21 cellular contexts compared by ENCODE assay signal in genomic region chr20:19121463-19121862, GRCh38.
DNase-seq lines count a peak whose midpoint lies in the region; ATAC-seq, FAIRE-seq and TF ChIP-seq lines count a peak whose summit lies in the region.
"Had no signal": no experiment of that assay in that cellular context is flagged by ENCODE, and none has a peak within 500 bp of the region (broad histone marks: within the 10 kb centered on the region; RNA-seq: fewer than 3 reads in every experiment).

No MANE protein-coding gene starts in this region.

- peak overlapping the region; percentile 99 for H3K56ac ChIP-seq in H1 (replicated peaks; ENCODE audit: insufficient read length, low read depth, low read length)

- H2AFZ ChIP-seq in H1 (ENCODE audit: low read length), result no peak overlapping the region

- H3K14ac ChIP-seq in H1 (ENCODE audit: insufficient read length), result no peak overlapping the region

- no peak overlapping the region for H3K4ac ChIP-seq in H1 (replicated peaks; ENCODE audit: insufficient read length, low read depth, low read length)

- no peak for TF ChIP-seq RAD21 in H1 (IDR thresholded peaks at IDR 0.05 in 1 of 2, conservative IDR thresholded peaks at IDR 0.05 in 1 of 2; ENCODE audit: low read depth in 2 of 2, low read length in 2 of 2)

- H3K36me3 ChIP-seq in H1 (ENCODE audit: control insufficient read depth in 2 of 4, insufficient read depth in 4 of 4, low read length in 3 of 4) (no peaks in the 10 kb centered on the region), Caco-2 (ENCODE audit: control insufficient read depth, insufficient read depth, low read length) (no peaks in the 10 kb centered on the region)
- H3K36me3 ChIP-seq: BLaER1 had no signal

- H2BK15ac ChIP-seq in H1 (ENCODE audit: low read length), result no peak overlapping the region

- H3K27me3 ChIP-seq in H1 (replicated peaks in 1 of 4; ENCODE audit: control insufficient read depth in 3 of 4, extremely low read depth in 1 of 4, insufficient read depth in 3 of 4, low read length in 3 of 4) (no peaks in the 10 kb centered on the region), Caco-2 (replicated peaks; ENCODE audit: control insufficient read depth, insufficient read depth, low read length) (no peaks in the 10 kb centered on the region)
- H3K27me3 ChIP-seq: BLaER1 had no signal

- CTCF ChIA-PET in H1 (lab: Charles Lee; ENCODE audit: partially characterized antibody), result no interaction called here
- CTCF ChIA-PET in Caco-2 (lab: Charles Lee), result no interaction called here

- H3K4me1 ChIP-seq in H1 (replicated peaks in 1 of 4; ENCODE audit: control insufficient read depth in 3 of 4, insufficient read depth in 4 of 4, low read length in 3 of 4), result no peaks in the 10 kb centered on the region
- H3K4me1 ChIP-seq in Caco-2, result no peaks in the 10 kb centered on the region

- BruUV-seq in Caco-2 (replicated peaks; lab: Mats Ljungman, UMichigan), result no TSS peak

- no peak for TF ChIP-seq POLR2A in H1 (IDR thresholded peaks at IDR 0.05; ENCODE audit: control extremely low read depth in 1 of 2, low read depth in 2 of 2, low read length in 2 of 2)

- POLR2A ChIA-PET in H1 (lab: Charles Lee; ENCODE audit: partially characterized antibody), result no interaction called here
- POLR2A ChIA-PET in Caco-2 (lab: Charles Lee), result interaction anchor here (0.5 kb wide), 1 partner anchor 63 kb away, joined by 3 read pairs; no protein-coding TSS in a partner anchor

- H3K27me3 Mint-ChIP-seq in progenitor cell of endocrine pancreas, result peaks cover 3% of the 10 kb centered on the region
- H3K27me3 Mint-ChIP-seq in Caco-2 (ENCODE audit: insufficient read depth, unreplicated experiment), result peaks cover under 1% of the 10 kb centered on the region

- TF ChIP-seq CTCF in H1 (IDR thresholded peaks at IDR 0.05; ENCODE audit: control extremely low read depth in 1 of 3, insufficient read depth in 1 of 3, low read depth in 1 of 3, low read length in 3 of 3) (no peak), progenitor cell of endocrine pancreas (IDR thresholded peaks at IDR 0.05; ENCODE audit: unreplicated experiment) (no peak), Caco-2 (IDR thresholded peaks at IDR 0.05; ENCODE audit: insufficient read depth in 1 of 2, low read depth in 1 of 2, low read length in 1 of 2, severe bottlenecking in 1 of 2, unreplicated experiment in 1 of 2) (no peak)

- no peak overlapping the region for H3K9ac ChIP-seq in H1 (replicated peaks in 1 of 4; ENCODE audit: extremely low read depth in 1 of 4, low read depth in 3 of 4, low read length in 3 of 4)
- H3K9ac ChIP-seq: BLaER1, KMS-11 had no signal

- no peak overlapping the region for H2BK120ac ChIP-seq in H1 (replicated peaks; ENCODE audit: low read depth, low read length)

- 74% methylated on average over 3 of the region's 3 CpGs; no CpG with 5 or more reads in 1 of the 2 experiments for whole genome bisulfite sequencing in H1 (ENCODE audit: extremely low coverage in 1 of 2, insufficient coverage in 1 of 2, insufficient read length in 1 of 2, insufficient replicate concordance in 2 of 2, low coverage in 1 of 2, low lambda C conversion rate in 2 of 2, missing lambda C conversion rate in 1 of 2), 2 experiments

- H4K20me1 ChIP-seq in H1 (replicated peaks in 1 of 2; ENCODE audit: control insufficient read depth in 1 of 2, insufficient read depth in 2 of 2, low read length in 2 of 2), result no peaks in the 10 kb centered on the region
- H4K20me1 ChIP-seq: BLaER1 had no signal

- H3K4me1 Mint-ChIP-seq in progenitor cell of endocrine pancreas (ENCODE audit: low read depth) (peaks cover 3% of the 10 kb centered on the region), Caco-2 (ENCODE audit: low read depth, unreplicated experiment) (no peaks in the 10 kb centered on the region)

- no peaks in the 10 kb centered on the region for H3K79me1 ChIP-seq in H1 (ENCODE audit: low read depth, low read length)

- H3K4me3 ChIP-seq in H1 (ENCODE audit: extremely low read depth in 1 of 4, insufficient read depth in 2 of 4, low read depth in 3 of 4, low read length in 4 of 4) (no peak overlapping the region), Caco-2 (ENCODE audit: low read depth, low read length) (no peak overlapping the region)
- H3K4me3 ChIP-seq: BLaER1 had no signal

- H3K23me2 ChIP-seq in H1 (ENCODE audit: low read depth, low read length), result peaks cover 1% of the 10 kb centered on the region; the same call in 1 of the 2 replicates

- H3K9me3 Mint-ChIP-seq in progenitor cell of endocrine pancreas (ENCODE audit: low read depth), result no peaks in the 10 kb centered on the region
- H3K9me3 Mint-ChIP-seq in Caco-2 (ENCODE audit: unreplicated experiment), result no peaks in the 10 kb centered on the region
- H3K9me3 Mint-ChIP-seq: CD8-positive, alpha-beta T cell had no signal

- peak; percentile 57 for DNase-seq in MV-4-11 (lab: John Stamatoyannopoulos, UW)
- DNase-seq in NOMO-1 treated with dmso at 0.1 percent for 144 hours (lab: John Stamatoyannopoulos, UW; ENCODE audit: unreplicated experiment), result peak; percentile 6
- DNase-seq in H1 (ENCODE audit: low read depth in 1 of 2, low spot score in 2 of 2), result no peak
- DNase-seq in progenitor cell of endocrine pancreas (ENCODE audit: low spot score, unreplicated experiment), result no peak
- no peak for DNase-seq in Caco-2
- DNase-seq in anterior cingulate cortex (lab: John Stamatoyannopoulos, UW), result no peak
- DNase-seq: CD8-positive, alpha-beta T cell; DMS53; HFFc6; NCI-H1105 treated with DMSO at 0.1 percent for 48 hours; NCI-H1694 treated with DMSO at 0.1 percent for 48 hours; NCI-H510A treated with DMSO at 0.1 percent for 48 hours; Right ventricle myocardium superior had no signal

- H3K27ac Mint-ChIP-seq in progenitor cell of endocrine pancreas (peak overlapping the region; percentile 54), Caco-2 (ENCODE audit: unreplicated experiment) (no peak overlapping the region)
- H3K27ac Mint-ChIP-seq: CD8-positive, alpha-beta T cell; HFFc6 had no signal

- ATAC-seq in HG03045 (IDR thresholded peaks at IDR 0.05; ENCODE audit: unreplicated experiment) (no peak), HG03175 (IDR thresholded peaks at IDR 0.05; ENCODE audit: unreplicated experiment) (no peak)
- ATAC-seq: CD8-positive, alpha-beta T cell had no signal

- H4K8ac ChIP-seq in H1 (ENCODE audit: extremely low read depth, insufficient read depth, low read length), result no peak overlapping the region

- H3K9me3 ChIP-seq in H1 (ENCODE audit: insufficient read depth in 2 of 2, low read depth in 1 of 2, low read length in 1 of 2) (no peaks in the 10 kb centered on the region), Caco-2 (no peaks in the 10 kb centered on the region)
- H3K9me3 ChIP-seq: BLaER1 had no signal

- no peak overlapping the region for H3K23ac ChIP-seq in H1 (ENCODE audit: insufficient read length)

- no peaks in the 10 kb centered on the region for H3K36me3 Mint-ChIP-seq in progenitor cell of endocrine pancreas (ENCODE audit: insufficient read depth)
- H3K36me3 Mint-ChIP-seq in Caco-2 (ENCODE audit: insufficient read depth, unreplicated experiment), result no peaks in the 10 kb centered on the region
- H3K36me3 Mint-ChIP-seq: CD8-positive, alpha-beta T cell had no signal

- no peak overlapping the region for H4K91ac ChIP-seq in H1 (replicated peaks; ENCODE audit: insufficient read length, low read length)

- no peak overlapping the region for H2BK20ac ChIP-seq in H1 (ENCODE audit: low read length)

- no peaks in the 10 kb centered on the region for H3K79me2 ChIP-seq in H1 (ENCODE audit: control insufficient read depth in 1 of 2, insufficient read depth in 2 of 2, low read length in 2 of 2)

- H4K5ac ChIP-seq in H1 (ENCODE audit: insufficient read length, low read depth, low read length), result no peak overlapping the region

- no peak for TF ChIP-seq EP300 in H1 (IDR thresholded peaks at IDR 0.05; ENCODE audit: borderline replicate concordance in 1 of 2, low read depth in 2 of 2, low read length in 2 of 2)

- H2BK12ac ChIP-seq in H1 (ENCODE audit: low read depth, low read length), result no peak overlapping the region

- H3K18ac ChIP-seq in H1 (ENCODE audit: extremely low read depth, low read length), result no peak overlapping the region

- H2BK5ac ChIP-seq in H1 (ENCODE audit: low read depth, low read length), result no peak overlapping the region

- no peak overlapping the region for H2AK5ac ChIP-seq in H1 (ENCODE audit: low read depth, low read length)

- intact Hi-C loops in Caco-2 (cut with micrococcal nuclease; ENCODE audit: unreplicated experiment), result no loop called here

- H3K27ac ChIP-seq in H1 (ENCODE audit: low read depth, low read length), result no peak overlapping the region
- H3K27ac ChIP-seq: BLaER1, HL-60, KMS-11 had no signal

- H3K4me2 ChIP-seq in H1 (ENCODE audit: insufficient read depth in 1 of 2, low read depth in 2 of 2, low read length in 2 of 2), result no peak overlapping the region
- H3K4me2 ChIP-seq: BLaER1, KMS-11 had no signal

- H3K4me3 Mint-ChIP-seq in progenitor cell of endocrine pancreas (ENCODE audit: low read depth), result no peak overlapping the region
- no peak overlapping the region for H3K4me3 Mint-ChIP-seq in Caco-2 (ENCODE audit: unreplicated experiment)
- H3K4me3 Mint-ChIP-seq: CD8-positive, alpha-beta T cell; HFFc6 had no signal

- no peak for FAIRE-seq in H1 (lab: Jason Lieb, UNC)
- FAIRE-seq: GM12892, GM18507, H54 had no signal

TF ChIP-seq in H1, 55 proteins besides CTCF, POLR2A, EP300 and RAD21:
- TF ChIP-seq HDAC6 (IDR thresholded peaks at IDR 0.05; ENCODE audit: low read depth, low read length), result no peak
TF ChIP-seq in H1: peak in this region for 0.

Comparison
In these comparisons a context has a peak if more than half of its experiments do, and no peak if none do; other contexts are left out.
1. DNase-seq: peak in MV-4-11 (single experiment) and NOMO-1 treated with dmso at 0.1 percent for 144 hours (single experiment); none in H1 (0 of 2), progenitor cell of endocrine pancreas (single experiment), Caco-2 (0 of 2) and anterior cingulate cortex (0 of 58).